Comparison of ENCODE assay signal across 1 cellular context in the genomic region with DNA sequence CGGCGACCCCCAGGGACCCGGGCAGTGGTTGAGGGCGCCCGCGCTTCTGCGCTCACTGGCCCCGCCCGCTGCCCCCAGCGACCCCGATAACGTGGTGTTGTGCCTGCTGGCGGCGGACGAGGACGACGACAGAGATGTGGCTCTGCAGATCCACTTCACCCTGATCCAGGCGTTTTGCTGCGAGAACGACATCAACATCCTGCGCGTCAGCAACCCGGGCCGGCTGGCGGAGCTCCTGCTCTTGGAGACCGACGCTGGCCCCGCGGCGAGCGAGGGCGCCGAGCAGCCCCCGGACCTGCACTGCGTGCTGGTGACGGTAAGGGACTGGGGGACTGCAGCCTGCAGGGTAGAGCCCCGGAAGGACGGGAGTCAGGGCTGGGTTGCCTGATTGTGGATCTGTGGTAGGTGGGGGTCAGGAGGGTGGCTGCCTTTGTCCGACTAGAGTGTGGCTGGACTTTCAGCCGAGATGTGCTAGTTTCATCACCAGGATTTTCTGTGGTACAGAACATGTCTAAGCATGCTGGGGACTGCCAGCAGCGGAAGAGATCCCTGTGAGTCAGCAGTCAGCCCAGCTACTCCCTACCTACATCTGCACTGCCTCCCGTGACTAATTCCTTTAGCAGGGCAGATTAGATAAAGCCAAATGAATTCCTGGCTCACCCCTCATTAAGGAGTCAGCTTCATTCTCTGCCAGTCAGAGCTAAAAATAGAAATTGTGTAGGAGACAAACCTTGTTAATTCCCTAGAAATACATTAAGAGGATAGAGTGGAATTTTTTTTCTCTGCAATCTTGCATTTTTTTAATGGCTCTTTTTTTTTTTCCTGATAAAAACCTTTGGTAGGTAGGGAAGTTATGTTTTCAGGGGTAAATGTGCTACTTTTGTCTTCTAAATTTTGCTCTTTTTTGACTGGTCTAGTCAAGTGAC.
TF ChIP-seq lines count a peak whose summit lies in the region.

No MANE protein-coding gene starts in this region.

TF ChIP-seq in K562, 482 proteins besides CTCF, POLR2A, EP300 and RAD21 (continued from another document):
- TF ChIP-seq, protein P1, sequence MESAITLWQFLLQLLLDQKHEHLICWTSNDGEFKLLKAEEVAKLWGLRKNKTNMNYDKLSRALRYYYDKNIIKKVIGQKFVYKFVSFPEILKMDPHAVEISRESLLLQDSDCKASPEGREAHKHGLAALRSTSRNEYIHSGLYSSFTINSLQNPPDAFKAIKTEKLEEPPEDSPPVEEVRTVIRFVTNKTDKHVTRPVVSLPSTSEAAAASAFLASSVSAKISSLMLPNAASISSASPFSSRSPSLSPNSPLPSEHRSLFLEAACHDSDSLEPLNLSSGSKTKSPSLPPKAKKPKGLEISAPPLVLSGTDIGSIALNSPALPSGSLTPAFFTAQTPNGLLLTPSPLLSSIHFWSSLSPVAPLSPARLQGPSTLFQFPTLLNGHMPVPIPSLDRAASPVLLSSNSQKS (CRISPR knock-in tag; IDR thresholded peaks at IDR 0.05): no peak
- no peak for TF ChIP-seq NFIX (CRISPR knock-in tag; IDR thresholded peaks at IDR 0.05; ENCODE audit: low read depth)
- TF ChIP-seq ZNF551 (CRISPR knock-in tag; IDR thresholded peaks at IDR 0.05): no peak
- no peak for TF ChIP-seq ZFP1 (CRISPR knock-in tag; IDR thresholded peaks at IDR 0.05)
- TF ChIP-seq, protein P2, sequence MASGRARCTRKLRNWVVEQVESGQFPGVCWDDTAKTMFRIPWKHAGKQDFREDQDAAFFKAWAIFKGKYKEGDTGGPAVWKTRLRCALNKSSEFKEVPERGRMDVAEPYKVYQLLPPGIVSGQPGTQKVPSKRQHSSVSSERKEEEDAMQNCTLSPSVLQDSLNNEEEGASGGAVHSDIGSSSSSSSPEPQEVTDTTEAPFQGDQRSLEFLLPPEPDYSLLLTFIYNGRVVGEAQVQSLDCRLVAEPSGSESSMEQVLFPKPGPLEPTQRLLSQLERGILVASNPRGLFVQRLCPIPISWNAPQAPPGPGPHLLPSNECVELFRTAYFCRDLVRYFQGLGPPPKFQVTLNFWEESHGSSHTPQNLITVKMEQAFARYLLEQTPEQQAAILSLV (tag; IDR thresholded peaks at IDR 0.05): no peak
- TF ChIP-seq WHSC1 (IDR thresholded peaks at IDR 0.05; ENCODE audit: low read length): no peak
- no peak for TF ChIP-seq ARHGAP35 (IDR thresholded peaks at IDR 0.05; ENCODE audit: partially characterized antibody)
- TF ChIP-seq ZNF184 (CRISPR knock-in tag; IDR thresholded peaks at IDR 0.05): no peak
- no peak for TF ChIP-seq CHCHD3 (CRISPR knock-in tag; IDR thresholded peaks at IDR 0.05)
- no peak for TF ChIP-seq PCBP1 (IDR thresholded peaks at IDR 0.05; ENCODE audit: low read depth, low read length, poor library complexity, severe bottlenecking)
- 0 out of 2 replicates have a peak, but pooled peaks have one; percentile 6 for TF ChIP-seq ZKSCAN8 (CRISPR knock-in tag; IDR thresholded peaks at IDR 0.05)
- TF ChIP-seq, protein P3, sequence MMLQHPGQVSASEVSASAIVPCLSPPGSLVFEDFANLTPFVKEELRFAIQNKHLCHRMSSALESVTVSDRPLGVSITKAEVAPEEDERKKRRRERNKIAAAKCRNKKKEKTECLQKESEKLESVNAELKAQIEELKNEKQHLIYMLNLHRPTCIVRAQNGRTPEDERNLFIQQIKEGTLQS (IDR thresholded peaks at IDR 0.05): peak; percentile 97
- TF ChIP-seq, protein P3 (CRISPR knock-in tag; conservative IDR thresholded peaks at IDR 0.05): peak; percentile 88
- TF ChIP-seq SMARCB1 (IDR thresholded peaks at IDR 0.05; ENCODE audit: insufficient read length, low read depth): no peak
- TF ChIP-seq CBX1 (IDR thresholded peaks at IDR 0.05; ENCODE audit: low read depth): no peak
- TF ChIP-seq, protein P4, sequence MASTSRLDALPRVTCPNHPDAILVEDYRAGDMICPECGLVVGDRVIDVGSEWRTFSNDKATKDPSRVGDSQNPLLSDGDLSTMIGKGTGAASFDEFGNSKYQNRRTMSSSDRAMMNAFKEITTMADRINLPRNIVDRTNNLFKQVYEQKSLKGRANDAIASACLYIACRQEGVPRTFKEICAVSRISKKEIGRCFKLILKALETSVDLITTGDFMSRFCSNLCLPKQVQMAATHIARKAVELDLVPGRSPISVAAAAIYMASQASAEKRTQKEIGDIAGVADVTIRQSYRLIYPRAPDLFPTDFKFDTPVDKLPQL (IDR thresholded peaks at IDR 0.05; ENCODE audit: extremely low read depth, insufficient read length): no peak
- TF ChIP-seq HNRNPL (IDR thresholded peaks at IDR 0.05; ENCODE audit: low read depth, low read length): peak; percentile 8
- TF ChIP-seq GTF2F1 (IDR thresholded peaks at IDR 0.05; ENCODE audit: low read depth, low read length): no peak
- TF ChIP-seq PHF8 (IDR thresholded peaks at IDR 0.05; ENCODE audit: borderline replicate concordance, low read length): no peak
- TF ChIP-seq ARID2 (IDR thresholded peaks at IDR 0.05): no peak
- TF ChIP-seq SAP30 (IDR thresholded peaks at IDR 0.05; ENCODE audit: borderline replicate concordance, insufficient read depth, low read depth, low read length, poor library complexity, severe bottlenecking): no peak
